Comparison of ENCODE assay signal across 1 cellular context in genomic region chr6:43257746-43258145, GRCh38.
TF ChIP-seq lines count a peak whose summit lies in the region.

No MANE protein-coding gene starts in this region.

TF ChIP-seq in K562, 482 proteins besides CTCF, POLR2A, EP300 and RAD21:
- peak in 2 of 3 experiments; percentile 32 to 68 for TF ChIP-seq YY1 (IDR thresholded peaks at IDR 0.05; ENCODE audit: borderline replicate concordance in 1 of 3, control insufficient read depth in 1 of 3, extremely low read depth in 1 of 3, insufficient read depth in 3 of 3, insufficient read length in 1 of 3, insufficient replicate concordance in 2 of 3, low read depth in 1 of 3, low read length in 2 of 3)
- no peak for TF ChIP-seq ZFP1 (CRISPR knock-in tag; IDR thresholded peaks at IDR 0.05)
